Comparison of ENCODE assay signal across 8 cellular contexts in the genomic region with DNA sequence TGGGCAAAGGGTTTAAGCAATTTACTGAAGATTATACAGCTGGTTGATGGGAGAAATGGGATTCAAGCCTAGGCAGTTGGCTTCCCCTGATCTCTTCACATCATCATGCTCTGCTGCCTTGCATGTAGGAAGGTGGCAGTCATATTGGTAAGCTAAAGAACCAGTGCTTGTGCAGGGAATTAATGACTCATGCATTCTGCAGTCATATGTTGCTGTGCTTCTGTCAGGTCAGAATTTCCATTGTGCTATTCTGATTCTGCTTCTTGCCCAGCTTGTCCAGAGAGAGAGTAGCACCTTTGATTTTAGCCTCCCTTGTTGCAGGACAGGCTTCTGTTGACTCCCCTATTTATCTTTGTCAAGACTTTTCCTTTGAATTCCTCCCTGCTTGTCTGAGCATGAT.
A peak's percentile ranks its signal among the peaks of the same experiment; 100 is the strongest.
DNase-seq lines count a peak whose midpoint lies in the region; ATAC-seq and TF ChIP-seq lines count a peak whose summit lies in the region.
"Not testable (repeated sequence)": the region's sequence is repeated elsewhere in the genome, so short reads cannot be mapped to it uniquely, and the experiment has no call there.

No MANE protein-coding gene starts in this region.

- not testable (repeated sequence) for H3K27ac Mint-ChIP-seq in activated CD4-positive, alpha-beta T cell treated with anti-CD3 and anti-CD28 coated beads for 36 hours

- POLR2A ChIA-PET in activated CD4-positive, alpha-beta T cell treated with anti-CD3 and anti-CD28 coated beads for 36 hours (lab: Charles Lee), result not testable (repeated sequence)

- not testable (repeated sequence) for H3K4me2 ChIP-seq in fibroblast of lung (ENCODE audit: extremely low read depth, insufficient read depth, low read length); mesendoderm (ENCODE audit: low read length)

- not testable (repeated sequence) for TF ChIP-seq CTCF in NB4 (IDR thresholded peaks at IDR 0.05; ENCODE audit: low read depth, low read length); fibroblast of lung (conservative IDR thresholded peaks at IDR 0.05 in 1 of 2, IDR thresholded peaks at IDR 0.05 in 1 of 2; ENCODE audit: low read depth in 1 of 2, low read length in 2 of 2)

- H4K5ac ChIP-seq in mesendoderm (ENCODE audit: low read length), result not testable (repeated sequence)

- not testable (repeated sequence) for H2BK5ac ChIP-seq in mesendoderm (ENCODE audit: low read length)

- TF ChIP-seq POLR2A in NB4 (IDR thresholded peaks at IDR 0.05; ENCODE audit: extremely low read depth, insufficient read length), result not testable (repeated sequence)

- not testable (repeated sequence) for H3K79me1 ChIP-seq in mesendoderm (ENCODE audit: low read length)

- H4K20me1 ChIP-seq in fibroblast of lung (ENCODE audit: control insufficient read depth, extremely low read depth, insufficient read depth, low read length), result not testable (repeated sequence)

- H3K9me3 Mint-ChIP-seq in activated CD4-positive, alpha-beta T cell treated with anti-CD3 and anti-CD28 coated beads for 36 hours (ENCODE audit: low read depth), result not testable (repeated sequence)

- not testable (repeated sequence) for H3K27me3 ChIP-seq in adipocyte (replicated peaks; ENCODE audit: control insufficient read depth, insufficient read depth, low read length); fibroblast of lung (ENCODE audit: control insufficient read depth, insufficient read depth, low read length); mesendoderm (ENCODE audit: insufficient read depth, low read length, poor library complexity)

- H4K8ac ChIP-seq in mesendoderm (ENCODE audit: low read depth, low read length), result not testable (repeated sequence)

- not testable (repeated sequence) for H3K23ac ChIP-seq in mesendoderm (ENCODE audit: low read length)

- H3K4me3 Mint-ChIP-seq in activated CD4-positive, alpha-beta T cell treated with anti-CD3 and anti-CD28 coated beads for 36 hours, result not testable (repeated sequence)

- intact Hi-C loops in activated CD4-positive, alpha-beta T cell treated with anti-CD3 and anti-CD28 coated beads for 36 hours (cut with DNase I, micrococcal nuclease), result not testable (repeated sequence)

- peak; percentile 45 for DNase-seq in A172 (ENCODE audit: low spot score)
- peak; percentile 1 for DNase-seq in NB4 (ENCODE audit: low read depth)
- DNase-seq in activated CD4-positive, alpha-beta T cell treated with anti-CD3 and anti-CD28 coated beads for 36 hours, result peak; percentile 28
- DNase-seq in adipocyte (ENCODE audit: low read depth), result peak; percentile 19
- peak; percentile 12 to 76 for DNase-seq in fibroblast of lung (ENCODE audit: low read depth in 2 of 2)
- peak; percentile 8 for DNase-seq in mesendoderm

- not testable (repeated sequence) for H3K56ac ChIP-seq in mesendoderm (ENCODE audit: low read length)

- H3K9ac ChIP-seq in adipocyte (ENCODE audit: low read length); fibroblast of lung (ENCODE audit: insufficient read depth, low read length); mesendoderm (ENCODE audit: low read length): not testable (repeated sequence)

- H3K79me2 ChIP-seq in fibroblast of lung (ENCODE audit: control insufficient read depth, insufficient read depth, low read length); mesendoderm (ENCODE audit: control insufficient read depth, insufficient read depth, low read length): not testable (repeated sequence)

- not testable (repeated sequence) for H3K4me1 ChIP-seq in adipocyte (ENCODE audit: control insufficient read depth, insufficient read depth, low read length); fibroblast of lung (ENCODE audit: control insufficient read depth, extremely low read depth, insufficient read depth, low read length); mesendoderm (ENCODE audit: control insufficient read depth, low read depth, low read length)

- H2BK15ac ChIP-seq in mesendoderm (replicated peaks; ENCODE audit: low read depth), result not testable (repeated sequence)

- not testable (repeated sequence) for H2AFZ ChIP-seq in fibroblast of lung (ENCODE audit: low read length)

- not testable (repeated sequence) for H3K18ac ChIP-seq in mesendoderm (ENCODE audit: low read length)

- not testable (repeated sequence) for H3K4me3 ChIP-seq in NB4 (ENCODE audit: low read depth, low read length); adipocyte (ENCODE audit: low read length); fibroblast of lung (replicated peaks in 1 of 4; ENCODE audit: control extremely low read depth in 1 of 4, insufficient read depth in 1 of 4, low read depth in 3 of 4, low read length in 4 of 4); mesendoderm (ENCODE audit: low read length)

- CTCF ChIA-PET in activated CD4-positive, alpha-beta T cell treated with anti-CD3 and anti-CD28 coated beads for 36 hours (lab: Charles Lee), result not testable (repeated sequence)

- H2BK120ac ChIP-seq in mesendoderm (ENCODE audit: low read depth, low read length), result not testable (repeated sequence)

- H3K36me3 ChIP-seq in adipocyte (ENCODE audit: control insufficient read depth, insufficient read depth, low read length, severe bottlenecking); fibroblast of lung (ENCODE audit: control insufficient read depth, insufficient read depth, low read length); mesendoderm (ENCODE audit: control insufficient read depth, insufficient read depth, low read length): not testable (repeated sequence)

- not testable (repeated sequence) for H3K9me3 ChIP-seq in adipocyte (ENCODE audit: control insufficient read depth, low read length); fibroblast of lung (ENCODE audit: control insufficient read depth, insufficient read depth, low read depth, low read length)

- H3K4ac ChIP-seq in mesendoderm (ENCODE audit: low read depth, low read length), result not testable (repeated sequence)

- not testable (repeated sequence) for H3K4me1 Mint-ChIP-seq in activated CD4-positive, alpha-beta T cell treated with anti-CD3 and anti-CD28 coated beads for 36 hours

- ATAC-seq in GM18867 (IDR thresholded peaks at IDR 0.05; ENCODE audit: unreplicated experiment) (peak; percentile 58), HG02884 (IDR thresholded peaks at IDR 0.05; ENCODE audit: unreplicated experiment) (peak; percentile 71)
- ATAC-seq in activated CD4-positive, alpha-beta T cell treated with anti-CD3 and anti-CD28 coated beads for 36 hours, result peak; percentile 88

- not testable (repeated sequence) for H3K27me3 Mint-ChIP-seq in activated CD4-positive, alpha-beta T cell treated with anti-CD3 and anti-CD28 coated beads for 36 hours

- not testable (repeated sequence) for H3K36me3 Mint-ChIP-seq in activated CD4-positive, alpha-beta T cell treated with anti-CD3 and anti-CD28 coated beads for 36 hours (ENCODE audit: low read depth)

- H3K27ac ChIP-seq in fibroblast of lung (ENCODE audit: insufficient read depth, low read length); mesendoderm (ENCODE audit: low read depth, low read length): not testable (repeated sequence)

- H2AK5ac ChIP-seq in mesendoderm (ENCODE audit: low read length), result not testable (repeated sequence)
